Comparison of ENCODE assay signal across 24 cellular contexts in the genomic region with DNA sequence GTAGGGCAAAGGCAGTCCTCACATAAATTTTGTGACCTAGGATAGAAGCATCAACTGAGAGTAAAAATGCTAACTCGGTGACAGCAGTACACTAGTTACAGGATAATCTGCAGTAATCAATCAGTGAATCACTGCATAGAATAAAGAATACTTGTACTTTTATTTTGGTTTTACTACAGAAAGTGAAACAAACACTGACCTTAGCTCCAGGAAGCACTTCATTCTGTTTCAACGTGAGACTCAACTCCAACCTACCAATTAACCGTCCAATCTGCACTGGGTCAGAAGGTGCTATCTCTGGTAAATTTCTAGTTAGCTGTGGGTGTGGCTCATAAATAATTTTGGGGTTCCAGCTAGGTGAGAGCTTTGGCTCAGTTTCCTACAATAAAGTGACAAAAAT. TPM values are rescaled to one million over a fixed set of nuclear protein-coding genes. Genes with fewer than 3 reads are reported as not detected.
A peak's percentile ranks its signal among the peaks of the same experiment; 100 is the strongest.
DNase-seq lines count a peak whose midpoint lies in the region; ATAC-seq, FAIRE-seq and TF ChIP-seq lines count a peak whose summit lies in the region.
"Had no signal": no experiment of that assay in that cellular context is flagged by ENCODE, and none has a peak within 500 bp of the region (broad histone marks: within the 10 kb centered on the region; RNA-seq: fewer than 3 reads in every experiment).

No MANE protein-coding gene starts in this region.

- no peak for DNase-seq in activated naive CD8-positive, alpha-beta T cell treated with anti-CD3 and anti-CD28 coated beads, Interleukin-2, amount 10 ng/mL, durations not matched to agents 7 days and 5 days
- no peak for DNase-seq in activated naive CD8-positive, alpha-beta T cell treated with anti-CD3 and anti-CD28 coated beads, Interleukin-2, amount 50 U/mL, for 24 hours
- DNase-seq in left colon = no peak
- DNase-seq in small intestine = peak; percentile 49
- DNase-seq in glomerular visceral epithelial cell (ENCODE audit: extremely low spot score) = no peak
- no peak for DNase-seq in HEK293T (ENCODE audit: extremely low spot score)
- DNase-seq: 8988T; ACHN; BE2C; C1 segment of cervical spinal cord; CD4-positive, alpha-beta memory T cell; CD4-positive, CD25-positive, alpha-beta regulatory T cell; CD8-positive, alpha-beta memory T cell; COR-L47; DMS 273 treated with DMSO at 0.1 percent for 48 hours; DMS153; DMS53; DMS79; DND-41; EL; GDM1 had no signal

- no peaks in the 10 kb centered on the region for H3K4me1 ChIP-seq in small intestine (ENCODE audit: control insufficient read depth in 2 of 2, insufficient read depth in 1 of 2, low read depth in 1 of 2, low read length in 1 of 2)
- H3K4me1 ChIP-seq: BE2C, BLaER1 had no signal

- H3K9me3 Mint-ChIP-seq in activated naive CD8-positive, alpha-beta T cell treated with anti-CD3 and anti-CD28 coated beads, Interleukin-2, amount 10 ng/mL, durations not matched to agents 7 days and 5 days = no peaks in the 10 kb centered on the region
- H3K9me3 Mint-ChIP-seq in activated naive CD8-positive, alpha-beta T cell treated with anti-CD3 and anti-CD28 coated beads, Interleukin-2, amount 50 U/mL, for 24 hours = no peaks in the 10 kb centered on the region
- H3K9me3 Mint-ChIP-seq: CD14-positive monocyte; CD4-positive, CD25-positive, alpha-beta regulatory T cell; CD8-positive, alpha-beta memory T cell had no signal

- H3K36me3 ChIP-seq in small intestine (ENCODE audit: control insufficient read depth in 2 of 2, insufficient read depth in 2 of 2, low read length in 2 of 2) = peaks cover 0 to 7% of the 10 kb centered on the region in 2 donors

- 36 to 60% (median 45%) methylated on average over 3 of the region's 3 CpGs for WGBS in small intestine, 3 donors

- H3K27me3 ChIP-seq in small intestine (ENCODE audit: control insufficient read depth in 2 of 2, insufficient read depth in 2 of 2, low read length in 2 of 2) = no peaks in the 10 kb centered on the region
- H3K27me3 ChIP-seq: BE2C, BLaER1 had no signal

- H3K27me3 Mint-ChIP-seq in activated naive CD8-positive, alpha-beta T cell treated with anti-CD3 and anti-CD28 coated beads, Interleukin-2, amount 10 ng/mL, durations not matched to agents 7 days and 5 days = no peaks in the 10 kb centered on the region
- H3K27me3 Mint-ChIP-seq in activated naive CD8-positive, alpha-beta T cell treated with anti-CD3 and anti-CD28 coated beads, Interleukin-2, amount 50 U/mL, for 24 hours = no peaks in the 10 kb centered on the region
- H3K27me3 Mint-ChIP-seq: CD4-positive, alpha-beta memory T cell; CD4-positive, CD25-positive, alpha-beta regulatory T cell; CD8-positive, alpha-beta memory T cell had no signal

- POLR2A ChIA-PET in activated naive CD8-positive, alpha-beta T cell treated with anti-CD3 and anti-CD28 coated beads, Interleukin-2, amount 10 ng/mL, durations not matched to agents 7 days and 5 days (lab: Charles Lee) = no interaction called here
- POLR2A ChIA-PET in HEK293T (lab: Yijun Ruan, JAX) = no interaction called here

- no peak for FAIRE-seq in small intestine (lab: Jason Lieb, UNC)
- FAIRE-seq: GM12878 had no signal

- H3K27ac ChIP-seq in small intestine (ENCODE audit: low read depth in 1 of 2, low read length in 1 of 2) = no peak overlapping the region
- H3K27ac ChIP-seq: BLaER1 had no signal

- H3K4me1 Mint-ChIP-seq in activated naive CD8-positive, alpha-beta T cell treated with anti-CD3 and anti-CD28 coated beads, Interleukin-2, amount 10 ng/mL, durations not matched to agents 7 days and 5 days = no peaks in the 10 kb centered on the region
- H3K4me1 Mint-ChIP-seq in activated naive CD8-positive, alpha-beta T cell treated with anti-CD3 and anti-CD28 coated beads, Interleukin-2, amount 50 U/mL, for 24 hours = no peaks in the 10 kb centered on the region
- H3K4me1 Mint-ChIP-seq: CD14-positive monocyte had no signal

- CTCF ChIA-PET in HEK293T (lab: Yijun Ruan, JAX) = interaction anchor here (0.7 kb wide), 2 partner anchors 14 to 218 kb away, joined by 4 to 7 read pairs; no protein-coding TSS in a partner anchor

- ATAC-seq in activated naive CD8-positive, alpha-beta T cell treated with anti-CD3 and anti-CD28 coated beads, Interleukin-2, amount 10 ng/mL, durations not matched to agents 7 days and 5 days (ENCODE audit: low read depth) = peak; percentile 36
- ATAC-seq in activated naive CD8-positive, alpha-beta T cell treated with anti-CD3 and anti-CD28 coated beads, Interleukin-2, amount 50 U/mL, for 24 hours = no peak
- peak; percentile 75 for ATAC-seq in left colon
- ATAC-seq: GM12878 had no signal

- no peaks in the 10 kb centered on the region for H3K9me3 ChIP-seq in small intestine (ENCODE audit: control insufficient read depth, low read depth)
- H3K9me3 ChIP-seq: BE2C, BLaER1 had no signal

- no peak overlapping the region for H3K27ac Mint-ChIP-seq in activated naive CD8-positive, alpha-beta T cell treated with anti-CD3 and anti-CD28 coated beads, Interleukin-2, amount 10 ng/mL, durations not matched to agents 7 days and 5 days
- no peak overlapping the region for H3K27ac Mint-ChIP-seq in activated naive CD8-positive, alpha-beta T cell treated with anti-CD3 and anti-CD28 coated beads, Interleukin-2, amount 50 U/mL, for 24 hours
- H3K27ac Mint-ChIP-seq: CD14-positive monocyte; CD4-positive, alpha-beta memory T cell; CD4-positive, CD25-positive, alpha-beta regulatory T cell; CD8-positive, alpha-beta memory T cell had no signal

- intact Hi-C loops in left colon (cut with DNase I, micrococcal nuclease) = no loop called here

- H3K36me3 Mint-ChIP-seq in activated naive CD8-positive, alpha-beta T cell treated with anti-CD3 and anti-CD28 coated beads, Interleukin-2, amount 10 ng/mL, durations not matched to agents 7 days and 5 days = peaks cover 8% of the 10 kb centered on the region
- peaks cover 20% of the 10 kb centered on the region for H3K36me3 Mint-ChIP-seq in activated naive CD8-positive, alpha-beta T cell treated with anti-CD3 and anti-CD28 coated beads, Interleukin-2, amount 50 U/mL, for 24 hours (ENCODE audit: low read depth)

- H3K4me3 Mint-ChIP-seq in activated naive CD8-positive, alpha-beta T cell treated with anti-CD3 and anti-CD28 coated beads, Interleukin-2, amount 10 ng/mL, durations not matched to agents 7 days and 5 days = no peak overlapping the region
- H3K4me3 Mint-ChIP-seq in activated naive CD8-positive, alpha-beta T cell treated with anti-CD3 and anti-CD28 coated beads, Interleukin-2, amount 50 U/mL, for 24 hours = no peak overlapping the region
- H3K4me3 Mint-ChIP-seq: CD14-positive monocyte; CD4-positive, alpha-beta memory T cell; CD4-positive, CD25-positive, alpha-beta regulatory T cell; CD8-positive, alpha-beta memory T cell had no signal

- H3K4me3 ChIP-seq in small intestine (ENCODE audit: low read depth in 1 of 2, low read length in 2 of 2) = no peak overlapping the region
- H3K4me3 ChIP-seq: BLaER1, GM12878 had no signal

TF ChIP-seq in HEK293T, 16 proteins besides CTCF, POLR2A, EP300 and RAD21:
- TF ChIP-seq NFRKB (IDR thresholded peaks at IDR 0.05) = no peak
- no peak for TF ChIP-seq L3MBTL2 (conservative IDR thresholded peaks at IDR 0.05)
- no peak for TF ChIP-seq FOXM1 (IDR thresholded peaks at IDR 0.05; ENCODE audit: borderline replicate concordance)
- TF ChIP-seq, protein P1, sequence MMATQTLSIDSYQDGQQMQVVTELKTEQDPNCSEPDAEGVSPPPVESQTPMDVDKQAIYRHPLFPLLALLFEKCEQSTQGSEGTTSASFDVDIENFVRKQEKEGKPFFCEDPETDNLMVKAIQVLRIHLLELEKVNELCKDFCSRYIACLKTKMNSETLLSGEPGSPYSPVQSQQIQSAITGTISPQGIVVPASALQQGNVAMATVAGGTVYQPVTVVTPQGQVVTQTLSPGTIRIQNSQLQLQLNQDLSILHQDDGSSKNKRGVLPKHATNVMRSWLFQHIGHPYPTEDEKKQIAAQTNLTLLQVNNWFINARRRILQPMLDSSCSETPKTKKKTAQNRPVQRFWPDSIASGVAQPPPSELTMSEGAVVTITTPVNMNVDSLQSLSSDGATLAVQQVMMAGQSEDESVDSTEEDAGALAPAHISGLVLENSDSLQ (IDR thresholded peaks at IDR 0.05) = no peak

RNA-seq across cellular contexts. Expression of a gene that starts 21.8 kb away (rescaled TPM):
- 10 to 100 TPM; 15.9 to 19.7 TPM for total RNA-seq in activated naive CD8-positive, alpha-beta T cell treated with anti-CD3 and anti-CD28 coated beads, Interleukin-2, amount 10 ng/mL, durations not matched to agents 7 days and 5 days
- total RNA-seq in left colon = 10 to 100 TPM; 17.9 to 19.5 TPM
- polyA plus RNA-seq in small intestine = 1 to 10 TPM; 3.8 to 5.4 (median 4.4) TPM

RNA-seq across cellular contexts. Expression of a gene that starts 22.0 kb away (rescaled TPM):
- total RNA-seq in activated naive CD8-positive, alpha-beta T cell treated with anti-CD3 and anti-CD28 coated beads, Interleukin-2, amount 10 ng/mL, durations not matched to agents 7 days and 5 days = 10 to 100 TPM; 16.9 to 20.1 TPM
- 100 to 1,000 TPM; 144 to 180 TPM for total RNA-seq in left colon
- polyA plus RNA-seq in small intestine = 100 to 1,000 TPM in 2 of 3 donors, 10 to 100 TPM in 1; 76.2 to 215 (median 128) TPM

RNA-seq across cellular contexts. Expression of a gene that starts 50.6 kb away (rescaled TPM):
- total RNA-seq in activated naive CD8-positive, alpha-beta T cell treated with anti-CD3 and anti-CD28 coated beads, Interleukin-2, amount 10 ng/mL, durations not matched to agents 7 days and 5 days = under 1 TPM; 0.37 to 0.64 TPM
- total RNA-seq in left colon = 1 to 10 TPM; 4.7 to 5.8 TPM
- 1 to 10 TPM; 1.6 to 3.0 (median 1.8) TPM for polyA plus RNA-seq in small intestine
- total RNA-seq: CD4-positive, CD25-positive, alpha-beta regulatory T cell had no signal
- polyA plus RNA-seq: CD8-positive, alpha-beta memory T cell had no signal

Comparison
In these comparisons a context has a peak if more than half of its experiments do, and no peak if none do; other contexts are left out.
1. RNA of a gene that starts 22.0 kb away (total RNA-seq): 144 to 180 TPM in left colon; 16.9 to 20.1 TPM in activated naive CD8-positive, alpha-beta T cell treated with anti-CD3 and anti-CD28 coated beads, Interleukin-2, amount 10 ng/mL, durations not matched to agents 7 days and 5 days; every median in the first group is over 4 times any median in the second.